In the genomic region with DNA sequence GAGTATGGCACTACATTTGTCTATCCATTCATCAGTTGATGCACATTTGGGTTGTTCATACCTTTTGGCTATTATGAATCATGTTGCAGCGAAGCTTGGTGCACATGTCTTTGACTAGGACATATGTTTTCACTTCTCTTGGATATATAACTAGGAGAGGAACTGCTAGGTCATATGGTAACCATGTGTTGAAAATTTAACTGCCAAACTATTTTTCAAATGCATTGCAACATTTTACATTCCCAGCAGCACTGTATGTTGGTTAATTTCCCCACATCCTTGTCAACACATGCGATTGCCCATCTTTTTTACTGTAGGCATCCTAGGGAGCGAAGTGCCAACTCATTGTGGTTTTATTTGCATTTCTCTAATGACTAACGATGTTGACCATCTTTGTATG, we compare ENCODE assay signal across 13 cellular contexts.
A peak's percentile ranks its signal among the peaks of the same experiment; 100 is the strongest.
DNase-seq lines count a peak whose midpoint lies in the region; ATAC-seq lines count a peak whose summit lies in the region.
"Had no signal": no experiment of that assay in that cellular context is flagged by ENCODE, and none has a peak within 500 bp of the region (broad histone marks: within the 10 kb centered on the region; RNA-seq: fewer than 3 reads in every experiment).

No MANE protein-coding gene starts in this region.

- peaks cover 0 to 2% of the 10 kb centered on the region in 2 donors for H3K4me1 ChIP-seq in naive thymus-derived CD4-positive, alpha-beta T cell (ENCODE audit: control insufficient read depth in 2 of 2, insufficient read depth in 2 of 2, low read length in 2 of 2)
- no peaks in the 10 kb centered on the region for H3K4me1 ChIP-seq in effector memory CD4-positive, alpha-beta T cell (ENCODE audit: control insufficient read depth, insufficient read depth, low read length, poor library complexity, severe bottlenecking)

- no peaks in the 10 kb centered on the region for H3K27me3 Mint-ChIP-seq in naive thymus-derived CD4-positive, alpha-beta T cell
- H3K27me3 Mint-ChIP-seq: brain had no signal

- no peak overlapping the region for H3K4me3 Mint-ChIP-seq in naive thymus-derived CD4-positive, alpha-beta T cell
- H3K4me3 Mint-ChIP-seq: activated T-cell treated with anti-CD3 and anti-CD28 coated beads, Interleukin-2, amount 50 U/mL, for 4 hours; brain had no signal

- H3K36me3 ChIP-seq in naive thymus-derived CD4-positive, alpha-beta T cell (ENCODE audit: control insufficient read depth in 2 of 3, insufficient read depth in 3 of 3, low read length in 3 of 3): no peaks in the 10 kb centered on the region
- no peaks in the 10 kb centered on the region for H3K36me3 ChIP-seq in effector memory CD4-positive, alpha-beta T cell (ENCODE audit: control insufficient read depth, insufficient read depth, low read length)

- CTCF ChIA-PET in naive thymus-derived CD4-positive, alpha-beta T cell (lab: Charles Lee): interaction anchor here (0.9 to 3.1 kb wide), 3 partner anchors 14 to 198 kb away, joined by 4 to 15 read pairs (median 7); partner anchors contain the start of gene PFKFB3

- H3K27me3 ChIP-seq in naive thymus-derived CD4-positive, alpha-beta T cell (ENCODE audit: control insufficient read depth in 2 of 2, insufficient read depth in 2 of 2, low read length in 2 of 2): no peaks in the 10 kb centered on the region
- H3K27me3 ChIP-seq in effector memory CD4-positive, alpha-beta T cell (replicated peaks; ENCODE audit: control insufficient read depth, insufficient read depth, low read length, poor library complexity, severe bottlenecking): no peaks in the 10 kb centered on the region

- peaks cover 0 to 15% (median 3%) of the 10 kb centered on the region in 7 donors for H3K4me1 Mint-ChIP-seq in naive thymus-derived CD4-positive, alpha-beta T cell

- peaks cover 0 to 25% (median 15%) of the 10 kb centered on the region in 5 donors for H3K36me3 Mint-ChIP-seq in naive thymus-derived CD4-positive, alpha-beta T cell

- intact Hi-C loops in naive thymus-derived CD4-positive, alpha-beta T cell (cut with micrococcal nuclease): no loop called here

- H3K9me3 Mint-ChIP-seq in naive thymus-derived CD4-positive, alpha-beta T cell: peaks cover 0 to 3% (median 0%) of the 10 kb centered on the region in 11 donors
- H3K9me3 Mint-ChIP-seq: activated T-cell treated with anti-CD3 and anti-CD28 coated beads, Interleukin-2, amount 50 U/mL, for 4 hours had no signal

- H3K27ac Mint-ChIP-seq in naive thymus-derived CD4-positive, alpha-beta T cell: peak overlapping the region in 1 of 9 donors; percentile 1
- H3K27ac Mint-ChIP-seq: brain had no signal

- no peak overlapping the region for H3K4me3 ChIP-seq in naive thymus-derived CD4-positive, alpha-beta T cell (ENCODE audit: low read length)
- no peak overlapping the region for H3K4me3 ChIP-seq in effector memory CD4-positive, alpha-beta T cell (ENCODE audit: insufficient read depth, low read depth, low read length, poor library complexity, severe bottlenecking)

- POLR2A ChIA-PET in naive thymus-derived CD4-positive, alpha-beta T cell (lab: Charles Lee): interaction anchor here (0.6 kb wide), 2 partner anchors 13 to 298 kb away, joined by 3 to 4 read pairs; no protein-coding TSS in a partner anchor

- no peak overlapping the region for H3K27ac ChIP-seq in naive thymus-derived CD4-positive, alpha-beta T cell (ENCODE audit: low read depth, low read length)
- H3K27ac ChIP-seq in effector memory CD4-positive, alpha-beta T cell (ENCODE audit: insufficient read depth, low read length, poor library complexity, severe bottlenecking): no peak overlapping the region

- DNase-seq in GM03348 (ENCODE audit: low spot score): peak; percentile 79
- DNase-seq in NCI-H526 treated with DMSO at 0.1 percent for 48 hours (lab: John Stamatoyannopoulos, UW): peak; percentile 43
- DNase-seq in astrocyte of the hippocampus (ENCODE audit: low read depth, low spot score): peak; percentile 51
- DNase-seq in naive thymus-derived CD4-positive, alpha-beta T cell: no peak
- DNase-seq in effector memory CD4-positive, alpha-beta T cell: no peak
- no peak for DNase-seq in NCI-H187 treated with DMSO at 0.1 percent for 48 hours (lab: John Stamatoyannopoulos, UW)
- no peak for DNase-seq in activated T-cell treated with anti-CD3 and anti-CD28 coated beads, Interleukin-2, amount 50 U/mL, for 48 hours
- DNase-seq: activated T-cell treated with anti-CD3 and anti-CD28 coated beads, Interleukin-2, amount 50 U/mL, for 4 hours; NCI-H1417 treated with DMSO at 0.1 percent for 48 hours; retina had no signal

- ATAC-seq in naive thymus-derived CD4-positive, alpha-beta T cell: peak; percentile 70
- no peak for ATAC-seq in GM21619 (IDR thresholded peaks at IDR 0.05; ENCODE audit: unreplicated experiment)
- ATAC-seq: activated CD4-positive, CD25-positive, alpha-beta regulatory T cell treated with anti-CD3 and anti-CD28 coated beads, Interleukin-2, amount 50 U/mL, for 24 hours; activated T-cell treated with anti-CD3 and anti-CD28 coated beads, Interleukin-2, amount 50 U/mL, for 4 hours had no signal

- no peaks in the 10 kb centered on the region for H3K9me3 ChIP-seq in naive thymus-derived CD4-positive, alpha-beta T cell (ENCODE audit: control insufficient read depth in 2 of 3, low read length in 3 of 3)
- H3K9me3 ChIP-seq in effector memory CD4-positive, alpha-beta T cell (ENCODE audit: control insufficient read depth, low read length): no peaks in the 10 kb centered on the region

Comparison
In these comparisons a context has a peak if more than half of its experiments do, and no peak if none do; other contexts are left out.
1. DNase-seq: peak in GM03348 (single experiment), NCI-H526 treated with DMSO at 0.1 percent for 48 hours (single experiment) and astrocyte of the hippocampus (single experiment); none in naive thymus-derived CD4-positive, alpha-beta T cell (0 of 9), effector memory CD4-positive, alpha-beta T cell (0 of 3), NCI-H187 treated with DMSO at 0.1 percent for 48 hours (single experiment) and activated T-cell treated with anti-CD3 and anti-CD28 coated beads, Interleukin-2, amount 50 U/mL, for 48 hours (0 of 2).